Comparison of ENCODE assay signal across 8 cellular contexts in the genomic region with DNA sequence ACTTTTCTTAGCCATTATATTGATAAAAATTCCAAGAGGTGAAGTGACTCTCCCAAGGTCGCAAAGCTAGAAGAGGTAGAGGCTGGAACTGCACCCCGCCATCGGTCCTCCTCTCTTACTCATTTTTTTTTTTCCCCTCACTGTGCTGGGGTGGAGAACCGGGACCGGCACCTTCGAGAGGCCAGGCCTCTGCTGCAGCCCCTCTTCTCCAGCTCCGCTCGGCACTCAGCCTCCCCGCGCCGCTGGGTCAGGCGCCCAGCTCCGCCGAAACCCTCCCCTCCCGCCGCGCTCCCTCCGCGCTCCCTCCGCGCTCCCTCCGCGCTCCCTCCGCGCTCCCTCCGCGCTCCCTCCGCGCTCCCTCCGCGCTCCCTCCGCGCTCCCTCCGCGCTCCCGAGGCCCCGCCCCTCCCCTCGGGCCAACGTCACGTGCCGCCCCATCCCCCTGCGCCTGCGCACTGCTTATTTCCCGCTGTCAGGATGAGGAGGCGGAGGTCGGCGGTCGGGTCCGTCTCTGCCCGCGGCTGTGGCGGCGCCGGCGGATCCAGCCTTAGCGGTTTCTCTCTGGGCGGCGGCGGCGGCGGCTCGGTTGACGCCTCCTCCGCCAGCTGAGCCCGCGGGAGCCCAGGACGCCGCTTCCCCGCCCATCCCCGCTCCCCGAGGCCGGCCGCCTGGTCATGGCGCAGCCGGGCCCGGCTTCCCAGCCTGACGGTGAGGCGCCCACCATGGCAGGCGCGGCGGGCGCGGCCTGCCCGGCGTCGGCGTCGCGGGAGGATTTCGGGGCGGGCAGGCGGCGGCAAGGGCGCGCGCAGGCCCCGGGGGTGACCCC. TPM values are rescaled to one million over a fixed set of nuclear protein-coding genes. Genes with fewer than 3 reads are reported as not detected.
DNase-seq lines count a peak whose midpoint lies in the region; ATAC-seq and TF ChIP-seq lines count a peak whose summit lies in the region.

RABEP1 (plus strand) TSS at position 471 of the 825 bp plus-strand sequence; CDS start at position 674, 203 bp downstream.

- TF ChIP-seq CTCF in Calu3 (IDR thresholded peaks at IDR 0.05; ENCODE audit: unreplicated experiment), result no peak
- no peak for TF ChIP-seq CTCF in RWPE1 (conservative IDR thresholded peaks at IDR 0.05; ENCODE audit: low read depth)
- no peak for TF ChIP-seq CTCF in natural killer cell (IDR thresholded peaks at IDR 0.05)

- peak; percentile 74 for ATAC-seq in GM21528 (IDR thresholded peaks at IDR 0.05; ENCODE audit: low FRiP score, unreplicated experiment)
- ATAC-seq in natural killer cell, result peak; percentile 81 to 90 (median 89)

- peak within 1 kb of the TSS; percentile 67 for H3K4me3 Mint-ChIP-seq in Calu3 (ENCODE audit: low read depth, unreplicated experiment)
- H3K4me3 Mint-ChIP-seq in activated T-helper 2 cell treated with anti-CD3 and anti-CD28 coated beads, Interferon-gamma antibody, Interleukin-2, Interleukin-4, amounts not matched to agents 10 μg/mL and 5 μg/mL and 100 μg/mL, durations not matched to agents 14 hours and 24 hours and 36 hours (ENCODE audit: low read depth), result peak within 1 kb of the TSS; percentile 87
- H3K4me3 Mint-ChIP-seq in natural killer cell, result peak within 1 kb of the TSS; percentile 93

- H3K9me3 Mint-ChIP-seq in Calu3 (ENCODE audit: low read depth, unreplicated experiment), result no peaks in the 10 kb centered on the region
- no peaks in the 10 kb centered on the region for H3K9me3 Mint-ChIP-seq in activated T-helper 2 cell treated with anti-CD3 and anti-CD28 coated beads, Interferon-gamma antibody, Interleukin-2, Interleukin-4, amounts not matched to agents 10 μg/mL and 5 μg/mL and 100 μg/mL, durations not matched to agents 14 hours and 24 hours and 36 hours
- H3K9me3 Mint-ChIP-seq in natural killer cell, result no peaks in the 10 kb centered on the region

- intact Hi-C loops in Calu3 (cut with micrococcal nuclease; ENCODE audit: unreplicated experiment) (no loop called here), natural killer cell (cut with micrococcal nuclease) (loop anchor here (5.0 kb wide), 1 partner anchor 45 kb away; no protein-coding TSS in a partner anchor)
- intact Hi-C loops in activated T-helper 2 cell treated with anti-CD3 and anti-CD28 coated beads, Interferon-gamma antibody, Interleukin-2, Interleukin-4, amounts not matched to agents 10 μg/mL and 5 μg/mL and 100 μg/mL, durations not matched to agents 14 hours and 24 hours and 36 hours (cut with micrococcal nuclease), result loop anchor here (5.0 to 10.0 kb wide), 2 partner anchors 85 to 133 kb away; partner anchors contain the start of gene NUP88

- no peaks in the 10 kb centered on the region for H3K27me3 Mint-ChIP-seq in Calu3 (ENCODE audit: unreplicated experiment)
- no peaks in the 10 kb centered on the region for H3K27me3 Mint-ChIP-seq in activated T-helper 2 cell treated with anti-CD3 and anti-CD28 coated beads, Interferon-gamma antibody, Interleukin-2, Interleukin-4, amounts not matched to agents 10 μg/mL and 5 μg/mL and 100 μg/mL, durations not matched to agents 14 hours and 24 hours and 36 hours (ENCODE audit: low read depth)
- H3K27me3 Mint-ChIP-seq in natural killer cell (ENCODE audit: low read depth in 2 of 2), result no peaks in the 10 kb centered on the region

- H3K27ac Mint-ChIP-seq in Calu3 (ENCODE audit: unreplicated experiment) (peak within 1 kb of the TSS; percentile 27), natural killer cell (peak within 1 kb of the TSS; percentile 81 to 87)
- peak within 1 kb of the TSS; percentile 84 for H3K27ac Mint-ChIP-seq in activated T-helper 2 cell treated with anti-CD3 and anti-CD28 coated beads, Interferon-gamma antibody, Interleukin-2, Interleukin-4, amounts not matched to agents 10 μg/mL and 5 μg/mL and 100 μg/mL, durations not matched to agents 14 hours and 24 hours and 36 hours

- H3K36me3 Mint-ChIP-seq in Calu3 (ENCODE audit: insufficient read depth, unreplicated experiment), result peaks cover 9% of the 10 kb centered on the region
- peaks cover 21% of the 10 kb centered on the region for H3K36me3 Mint-ChIP-seq in activated T-helper 2 cell treated with anti-CD3 and anti-CD28 coated beads, Interferon-gamma antibody, Interleukin-2, Interleukin-4, amounts not matched to agents 10 μg/mL and 5 μg/mL and 100 μg/mL, durations not matched to agents 14 hours and 24 hours and 36 hours (ENCODE audit: low read depth)
- no peaks in the 10 kb centered on the region for H3K36me3 Mint-ChIP-seq in natural killer cell

- peak within 1 kb of the TSS; percentile 83 for H3K27ac ChIP-seq in RWPE1

- DNase-seq in Calu3 (peak; percentile 90), LHCN-M2 (ENCODE audit: low read depth) (peak; percentile 88), RWPE1 (ENCODE audit: low spot score) (peak; percentile 83), fibroblast of peridontal ligament (ENCODE audit: extremely low read depth) (peak; percentile 80), natural killer cell (peak; percentile 92)
- DNase-seq in activated T-helper 2 cell treated with anti-CD3 and anti-CD28 coated beads, Interferon-gamma antibody, Interleukin-2, Interleukin-4, amounts not matched to agents 10 μg/mL and 5 μg/mL and 100 μg/mL, durations not matched to agents 14 hours and 24 hours and 36 hours (ENCODE audit: low spot score), result peak; percentile 92
- peak; percentile 82 to 93 (median 90) for DNase-seq in stimulated activated naive CD4-positive, alpha-beta T cell (lab: John Stamatoyannopoulos, UW)

- no peaks in the 10 kb centered on the region for H3K4me1 Mint-ChIP-seq in Calu3 (ENCODE audit: low read depth, unreplicated experiment)
- peaks cover 24% of the 10 kb centered on the region for H3K4me1 Mint-ChIP-seq in activated T-helper 2 cell treated with anti-CD3 and anti-CD28 coated beads, Interferon-gamma antibody, Interleukin-2, Interleukin-4, amounts not matched to agents 10 μg/mL and 5 μg/mL and 100 μg/mL, durations not matched to agents 14 hours and 24 hours and 36 hours (ENCODE audit: low read depth)
- H3K4me1 Mint-ChIP-seq in natural killer cell, result peaks cover 27 to 33% of the 10 kb centered on the region in 2 donors

- POLR2A ChIA-PET in RWPE1 (lab: Yijun Ruan, JAX; ENCODE audit: low non-redundant PET), result interaction anchor here (0.7 kb wide), 1 partner anchor 82 kb away, joined by 4 read pairs; no protein-coding TSS in a partner anchor

- CTCF ChIA-PET in Calu3 (lab: Charles Lee) (interaction anchor here (0.8 kb wide), 1 partner anchor 20 kb away, joined by 3 read pairs; no protein-coding TSS in a partner anchor), RWPE1 (lab: Yijun Ruan, JAX) (interaction anchor here (0.5 to 0.7 kb wide), 4 partner anchors 25 to 952 kb away, joined by 3 to 5 read pairs (median 4); no protein-coding TSS in a partner anchor)

- no TSS peak for BruUV-seq in Calu3 (replicated peaks; lab: Mats Ljungman, UMichigan)

RNA-seq across cellular contexts. Expression of gene RABEP1, which starts in this region (rescaled TPM):
- total RNA-seq in Calu3 (2022) (29.2 and 33.5 TPM in 2 replicates), LHCN-M2 (2014; rRNA removed) (39.8 and 45.5 TPM in 2 replicates), natural killer cell (10 to 100 TPM; 44.1 to 64.0 (median 44.2) TPM)
- 19.3 TPM for polyA plus RNA-seq in LHCN-M2 (2012)
- 45.8 and 53.2 TPM in 2 replicates for total RNA-seq in activated T-helper 2 cell treated with anti-CD3 and anti-CD28 coated beads, Interferon-gamma antibody, Interleukin-2, Interleukin-4, amounts not matched to agents 10 μg/mL and 5 μg/mL and 100 μg/mL, durations not matched to agents 14 hours and 24 hours and 36 hours

Comparison
In these comparisons a context has a peak if more than half of its experiments do, and no peak if none do; other contexts are left out.
1. Peak in every context shown above with its lines: DNase-seq, ATAC-seq and H3K27ac ChIP-seq.
2. H3K27ac Mint-ChIP-seq: peak in every context shown above with its lines; median percentile 84 in activated T-helper 2 cell treated with anti-CD3 and anti-CD28 coated beads, Interferon-gamma antibody, Interleukin-2, Interleukin-4, amounts not matched to agents 10 μg/mL and 5 μg/mL and 100 μg/mL, durations not matched to agents 14 hours and 24 hours and 36 hours; 84 in natural killer cell; 27 in Calu3.